23 cellular contexts compared by ENCODE assay signal in genomic region chrX:17023670-17024069, GRCh38.
DNase-seq lines count a peak whose midpoint lies in the region; ATAC-seq and TF ChIP-seq lines count a peak whose summit lies in the region.
"Had no signal": no experiment of that assay in that cellular context is flagged by ENCODE, and none has a peak within 500 bp of the region (broad histone marks: within the 10 kb centered on the region; RNA-seq: fewer than 3 reads in every experiment).

No MANE protein-coding gene starts in this region.

- peak overlapping the region; percentile 59 to 82 (median 78) for H3K27ac Mint-ChIP-seq in nephron
- H3K27ac Mint-ChIP-seq in activated naive CD4-positive, alpha-beta T cell treated with anti-CD3 and anti-CD28 coated beads for 36 hours, result no peak overlapping the region
- H3K27ac Mint-ChIP-seq: CD14-positive monocyte; CD4-positive, alpha-beta T cell; CD8-positive, alpha-beta memory T cell; HFFc6 had no signal

- no peaks in the 10 kb centered on the region for H3K9me3 ChIP-seq in colonic mucosa
- H3K9me3 ChIP-seq: A549; BE2C; BLaER1 treated with 17β-estradiol and CSF1 and Interleukin-3, amounts not matched to agents 10 nM and 100 nM; HAP-1 had no signal

- H3K4me3 ChIP-seq in colonic mucosa, result no peak overlapping the region
- H3K4me3 ChIP-seq: A549; BLaER1 treated with 17β-estradiol and CSF1 and Interleukin-3, amounts not matched to agents 10 nM and 100 nM; GM12878; HAP-1 had no signal

- peaks cover 4% of the 10 kb centered on the region for H3K4me1 ChIP-seq in colonic mucosa
- H3K4me1 ChIP-seq: A549, BE2C, HAP-1 had no signal

- H3K27ac ChIP-seq in colonic mucosa, result peak overlapping the region; percentile 16
- H3K27ac ChIP-seq: A549 had no signal

- no peaks in the 10 kb centered on the region for H3K36me3 ChIP-seq in colonic mucosa
- H3K36me3 ChIP-seq: BE2C; BLaER1 treated with 17β-estradiol and CSF1 and Interleukin-3, amounts not matched to agents 10 nM and 100 nM; HAP-1 had no signal

- H3K27me3 Mint-ChIP-seq in nephron (ENCODE audit: low read depth), result no peaks in the 10 kb centered on the region
- H3K27me3 Mint-ChIP-seq in activated naive CD4-positive, alpha-beta T cell treated with anti-CD3 and anti-CD28 coated beads for 36 hours (ENCODE audit: low read depth), result no peaks in the 10 kb centered on the region
- H3K27me3 Mint-ChIP-seq: CD4-positive, alpha-beta T cell had no signal

- ATAC-seq in left colon, result peak; percentile 62
- no peak for ATAC-seq in GM18517 (IDR thresholded peaks at IDR 0.05; ENCODE audit: unreplicated experiment)
- ATAC-seq: A549, GM12878 had no signal

- peak overlapping the region in 1 of 2 donors; percentile 23 for H3K9ac ChIP-seq in colonic mucosa (ENCODE audit: low read depth in 2 of 2, low read length in 2 of 2)
- H3K9ac ChIP-seq: BLaER1 treated with 17β-estradiol and CSF1 and Interleukin-3, amounts not matched to agents 10 nM and 100 nM had no signal

- CTCF ChIA-PET in activated naive CD4-positive, alpha-beta T cell treated with anti-CD3 and anti-CD28 coated beads for 36 hours (lab: Charles Lee), result no interaction called here

- intact Hi-C loops in colonic mucosa (cut with DNase I), result no loop called here
- intact Hi-C loops in left colon (cut with DNase I, micrococcal nuclease), result no loop called here
- intact Hi-C loops in activated naive CD4-positive, alpha-beta T cell treated with anti-CD3 and anti-CD28 coated beads for 36 hours (cut with micrococcal nuclease), result no loop called here

- TF ChIP-seq CTCF in colonic mucosa (IDR thresholded peaks at IDR 0.05) (no peak), nephron (IDR thresholded peaks at IDR 0.05; ENCODE audit: unreplicated experiment in 3 of 3) (no peak)

- H3K36me3 Mint-ChIP-seq in nephron (ENCODE audit: low read depth), result no peaks in the 10 kb centered on the region
- H3K36me3 Mint-ChIP-seq in activated naive CD4-positive, alpha-beta T cell treated with anti-CD3 and anti-CD28 coated beads for 36 hours (ENCODE audit: low read depth), result no peaks in the 10 kb centered on the region
- H3K36me3 Mint-ChIP-seq: CD8-positive, alpha-beta memory T cell had no signal

- H3K27me3 ChIP-seq in colonic mucosa, result no peaks in the 10 kb centered on the region
- H3K27me3 ChIP-seq: BE2C had no signal

- H3K4me1 Mint-ChIP-seq in nephron, result peaks cover 72% of the 10 kb centered on the region
- H3K4me1 Mint-ChIP-seq in activated naive CD4-positive, alpha-beta T cell treated with anti-CD3 and anti-CD28 coated beads for 36 hours (ENCODE audit: low read depth), result peaks cover 3% of the 10 kb centered on the region
- H3K4me1 Mint-ChIP-seq: CD8-positive, alpha-beta memory T cell had no signal

- no peak for DNase-seq in colonic mucosa
- no peak for DNase-seq in left colon
- no peak for DNase-seq in activated naive CD4-positive, alpha-beta T cell treated with anti-CD3 and anti-CD28 coated beads for 36 hours
- DNase-seq in HPDE6-E6E7 (ENCODE audit: extremely low spot score), result no peak
- DNase-seq: 8988T; ACHN; AML-193; BE2C; CD4-positive, alpha-beta T cell; CD8-positive, alpha-beta memory T cell; DMS 273 treated with DMSO at 0.1 percent for 48 hours; DMS79; EL; GDM1; GOT3; HFFc6 had no signal

- no peak overlapping the region for H3K4me3 Mint-ChIP-seq in nephron
- no peak overlapping the region for H3K4me3 Mint-ChIP-seq in activated naive CD4-positive, alpha-beta T cell treated with anti-CD3 and anti-CD28 coated beads for 36 hours
- H3K4me3 Mint-ChIP-seq: CD14-positive monocyte; CD4-positive, alpha-beta T cell; CD8-positive, alpha-beta memory T cell; HFFc6 had no signal

- no peaks in the 10 kb centered on the region for H3K9me3 Mint-ChIP-seq in nephron
- no peaks in the 10 kb centered on the region for H3K9me3 Mint-ChIP-seq in activated naive CD4-positive, alpha-beta T cell treated with anti-CD3 and anti-CD28 coated beads for 36 hours
- H3K9me3 Mint-ChIP-seq: CD14-positive monocyte; CD4-positive, alpha-beta T cell; CD8-positive, alpha-beta memory T cell; HFFc6 had no signal
